In genomic region chr19:56141416-56141992, GRCh38 we compare ENCODE assay signal across 7 cellular contexts. TPM values are rescaled to one million over a fixed set of nuclear protein-coding genes. Genes with fewer than 3 reads are reported as not detected.
DNase-seq lines count a peak whose midpoint lies in the region; ATAC-seq and TF ChIP-seq lines count a peak whose summit lies in the region.

No MANE protein-coding gene starts in this region.

- H3K4me3 Mint-ChIP-seq in natural killer cell: peak overlapping the region; percentile 99

- in situ Hi-C loops in GM23248 (cut with MboI) (no loop called here), SK-MEL-5 (cut with HindIII; ENCODE audit: low pct_unique_long_range_greater_than_20kb, low sequenced_read_pairs) (no loop called here)

- H3K79me2 ChIP-seq in GM23248 (ENCODE audit: insufficient read depth): peaks cover 41% of the 10 kb centered on the region

- H3K36me3 Mint-ChIP-seq in natural killer cell: no peaks in the 10 kb centered on the region

- peak overlapping the region; percentile 96; the same call in 1 of the 2 replicates for H2AFZ ChIP-seq in GM23248

- TF ChIP-seq CTCF in natural killer cell (IDR thresholded peaks at IDR 0.05): no peak

- H3K36me3 ChIP-seq in GM23248 (ENCODE audit: low read depth): no peaks in the 10 kb centered on the region

- no peaks in the 10 kb centered on the region for H3K27me3 ChIP-seq in GM23248 (replicated peaks; ENCODE audit: insufficient read depth)

- H3K4me3 ChIP-seq in GM23248: peak overlapping the region; percentile 81

- H3K4me2 ChIP-seq in GM23248 (ENCODE audit: unreplicated experiment): peak overlapping the region; percentile 65

- ATAC-seq in natural killer cell (no peak), HG02973 (IDR thresholded peaks at IDR 0.05; ENCODE audit: unreplicated experiment) (no peak)

- H3K9me3 ChIP-seq in GM23248 (ENCODE audit: low read depth): no peaks in the 10 kb centered on the region

- H3K4me1 Mint-ChIP-seq in natural killer cell: peaks cover 27 to 40% of the 10 kb centered on the region in 2 donors

- H3K4me1 ChIP-seq in GM23248 (ENCODE audit: insufficient read depth): no peaks in the 10 kb centered on the region; the same call in 1 of the 2 replicates

- no peak overlapping the region for H3K27ac ChIP-seq in GM23248
- H3K27ac ChIP-seq in cingulate gyrus (ENCODE audit: low read depth, low read length): peak overlapping the region; percentile 94

- no peaks in the 10 kb centered on the region for H4K20me1 ChIP-seq in GM23248 (ENCODE audit: insufficient read depth)

- WGBS in GM23248 (ENCODE audit: low coverage in 1 of 2, low lambda C conversion rate in 2 of 2, missing lambda C conversion rate in 2 of 2), 2 experiments: 3 to 6% methylated on average over 9 to 24 of the region's 26 CpGs

- H3K9me2 ChIP-seq in GM23248 (ENCODE audit: insufficient read depth): no peaks in the 10 kb centered on the region

- no peaks in the 10 kb centered on the region for H3K27me3 Mint-ChIP-seq in natural killer cell (ENCODE audit: low read depth in 2 of 2)

- H3K9me3 Mint-ChIP-seq in natural killer cell: no peaks in the 10 kb centered on the region

- peak; percentile 59 for DNase-seq in GM23248
- DNase-seq in SK-MEL-5 (ENCODE audit: low read depth, low spot score): peak; percentile 13
- DNase-seq in natural killer cell: no peak
- DNase-seq in activated CD4-positive, CD25-positive, alpha-beta regulatory T cell (lab: John Stamatoyannopoulos, UW): no peak
- DNase-seq in NCI-H524 (lab: John Stamatoyannopoulos, UW): no peak

- H3K9ac ChIP-seq in GM23248: peak overlapping the region; percentile 87

- peak overlapping the region; percentile 95 for H3K27ac Mint-ChIP-seq in natural killer cell

- intact Hi-C loops in natural killer cell (cut with micrococcal nuclease): loop anchor here (1.0 to 2.0 kb wide), 2 partner anchors 31 to 174 kb away; no protein-coding TSS in a partner anchor

- H3F3A ChIP-seq in GM23248 (ENCODE audit: insufficient read depth): no peaks in the 10 kb centered on the region

RNA-seq across cellular contexts. Expression of gene ZNF444, which starts 0.4 kb away (rescaled TPM):
- 21.8 and 25.3 TPM in 2 replicates for total RNA-seq in GM23248 (2014; rRNA removed; shearing (Covaris generic))
- polyA plus RNA-seq in GM23248 (2016; fragmentation: Nextera tagmentation; extraction: Ambion mirVana): 7.7 and 9.6 TPM in 2 replicates
- 8.0 and 14.6 TPM in 2 replicates for total RNA-seq in SK-MEL-5 (2014; rRNA removed; shearing (Covaris generic))
- 27.3 and 28.9 TPM in 2 replicates for polyA plus RNA-seq in SK-MEL-5 (2015; cell fraction: cytosol; rRNA removed)
- 21.3 and 46.4 TPM in 2 replicates for polyA plus RNA-seq in SK-MEL-5 (2015; cell fraction: nucleus; rRNA removed)
- 10 to 100 TPM; 14.5 to 21.9 (median 16.7) TPM for total RNA-seq in natural killer cell

RNA-seq across cellular contexts. Expression of gene ZNF787, which starts 20.4 kb away (rescaled TPM):
- 19.5 and 21.4 TPM in 2 replicates for total RNA-seq in GM23248 (2014; rRNA removed; shearing (Covaris generic))
- polyA plus RNA-seq in GM23248 (2016; fragmentation: Nextera tagmentation; extraction: Ambion mirVana): 1.5 and 1.7 TPM in 2 replicates
- 30.4 and 31.7 TPM in 2 replicates for total RNA-seq in SK-MEL-5 (2014; rRNA removed; shearing (Covaris generic))
- polyA plus RNA-seq in SK-MEL-5 (2015; cell fraction: cytosol; rRNA removed): 32.7 and 34.1 TPM in 2 replicates
- polyA plus RNA-seq in SK-MEL-5 (2015; cell fraction: nucleus; rRNA removed): 14.4 and 18.1 TPM in 2 replicates
- 10 to 100 TPM; 23.9 to 42.0 (median 36.9) TPM for total RNA-seq in natural killer cell

RNA-seq across cellular contexts. Expression of gene GALP, which starts 34.3 kb away (rescaled TPM):
- not detected in 2 replicates for total RNA-seq in GM23248 (2014; rRNA removed; shearing (Covaris generic))
- not detected in 2 replicates for polyA plus RNA-seq in GM23248 (2016; fragmentation: Nextera tagmentation; extraction: Ambion mirVana)
- total RNA-seq in SK-MEL-5 (2014; rRNA removed; shearing (Covaris generic)): not detected in 2 replicates
- not detected in 2 replicates for polyA plus RNA-seq in SK-MEL-5 (2015; cell fraction: cytosol; rRNA removed)
- polyA plus RNA-seq in SK-MEL-5 (2015; cell fraction: nucleus; rRNA removed): not detected in 2 replicates
- not detected for total RNA-seq in natural killer cell

RNA-seq across cellular contexts. Expression of gene ZSCAN5B, which starts 56.1 kb away (rescaled TPM):
- not detected in 2 replicates for total RNA-seq in GM23248 (2014; rRNA removed; shearing (Covaris generic))
- not detected in 2 replicates for polyA plus RNA-seq in GM23248 (2016; fragmentation: Nextera tagmentation; extraction: Ambion mirVana)
- total RNA-seq in SK-MEL-5 (2014; rRNA removed; shearing (Covaris generic)): not detected in 2 replicates
- not detected in 2 replicates for polyA plus RNA-seq in SK-MEL-5 (2015; cell fraction: cytosol; rRNA removed)
- not detected in 2 replicates for polyA plus RNA-seq in SK-MEL-5 (2015; cell fraction: nucleus; rRNA removed)
- not detected for total RNA-seq in natural killer cell

Comparison
In these comparisons a context has a peak if more than half of its experiments do, and no peak if none do; other contexts are left out.
1. DNase-seq: peak in GM23248 (single experiment) and SK-MEL-5 (single experiment); none in natural killer cell (single experiment), activated CD4-positive, CD25-positive, alpha-beta regulatory T cell (0 of 4) and NCI-H524 (0 of 2).